ENCODE assay signal across 8 cellular contexts in genomic region chr6:159762681-159763293, GRCh38. TPM values are rescaled to one million over a fixed set of nuclear protein-coding genes. Genes with fewer than 3 reads are reported as not detected.
DNase-seq lines count a peak whose midpoint lies in the region; ATAC-seq, FAIRE-seq and TF ChIP-seq lines count a peak whose summit lies in the region.

No MANE protein-coding gene starts in this region.

- H3F3A ChIP-seq in SK-N-SH (replicated peaks; ENCODE audit: insufficient read depth), result peaks cover 30% of the 10 kb centered on the region

- H3K27me3 ChIP-seq in SK-N-SH (ENCODE audit: insufficient read depth), result no peaks in the 10 kb centered on the region
- H3K27me3 ChIP-seq in effector memory CD4-positive, alpha-beta T cell (replicated peaks; ENCODE audit: control insufficient read depth, insufficient read depth, low read length, poor library complexity, severe bottlenecking), result no peaks in the 10 kb centered on the region

- H3K4me1 Mint-ChIP-seq in HFFc6 (ENCODE audit: low read depth), result peaks cover 43% of the 10 kb centered on the region

- peaks cover 35 to 47% of the 10 kb centered on the region in 2 experiments for H3K36me3 ChIP-seq in SK-N-SH (replicated peaks in 1 of 2; ENCODE audit: control insufficient read depth in 1 of 2, insufficient read depth in 2 of 2, low read length in 1 of 2)
- H3K36me3 ChIP-seq in effector memory CD4-positive, alpha-beta T cell (ENCODE audit: control insufficient read depth, insufficient read depth, low read length), result peaks cover 17% of the 10 kb centered on the region

- no peak for TF ChIP-seq EP300 in SK-N-SH (IDR thresholded peaks at IDR 0.05; ENCODE audit: borderline replicate concordance in 1 of 2, low read depth in 1 of 2, low read length in 1 of 2)

- H3K9me3 ChIP-seq in SK-N-SH, result no peaks in the 10 kb centered on the region
- H3K9me3 ChIP-seq in effector memory CD4-positive, alpha-beta T cell (ENCODE audit: control insufficient read depth, low read length), result no peaks in the 10 kb centered on the region

- ATAC-seq in GM21360 (IDR thresholded peaks at IDR 0.05; ENCODE audit: unreplicated experiment), result no peak

- no peak for FAIRE-seq in urothelium cell line (lab: Jason Lieb, UNC)

- peak overlapping the region; percentile 92 for H3K4me3 Mint-ChIP-seq in HFFc6

- peaks cover 2% of the 10 kb centered on the region; the same call in 1 of the 2 replicates for H3K27me3 Mint-ChIP-seq in HFFc6 (ENCODE audit: insufficient read depth)

- peaks cover 34% of the 10 kb centered on the region for H3K36me3 Mint-ChIP-seq in HFFc6 (ENCODE audit: low read depth)

- in situ Hi-C loops in GM13976 (cut with MboI; ENCODE audit: low sequenced_read_pairs, unreplicated experiment), result no loop called here

- H3K4me2 ChIP-seq in SK-N-SH, result peak overlapping the region; percentile 99

- H3K27ac Mint-ChIP-seq in HFFc6, result peak overlapping the region; percentile 83

- no peaks in the 10 kb centered on the region for H3K9me2 ChIP-seq in SK-N-SH

- DNase-seq in GM13976 (ENCODE audit: low spot score) (peak; percentile 53), HFFc6 (no peak), SK-N-SH (no peak), mucosa of gallbladder (ENCODE audit: low spot score) (peak; percentile 15), urothelium cell line (ENCODE audit: low spot score) (peak; percentile 5), posterior vena cava (ENCODE audit: low spot score) (no peak)
- peak; percentile 14 to 37 (median 17) for DNase-seq in effector memory CD4-positive, alpha-beta T cell

- 13% methylated on average over 12 of the region's 16 CpGs for WGBS in SK-N-SH (ENCODE audit: low lambda C conversion rate)

- peaks cover 18% of the 10 kb centered on the region for H3K79me2 ChIP-seq in SK-N-SH (ENCODE audit: insufficient read depth)

- no peaks in the 10 kb centered on the region for H3K9me3 Mint-ChIP-seq in HFFc6

- H3K27ac ChIP-seq in SK-N-SH (ENCODE audit: low read depth in 2 of 2, low read length in 1 of 2), result peak overlapping the region; percentile 54 to 94; a peak in 2 of 4 replicates
- H3K27ac ChIP-seq in effector memory CD4-positive, alpha-beta T cell (ENCODE audit: insufficient read depth, low read length, poor library complexity, severe bottlenecking), result peak overlapping the region; percentile 88

- CTCF ChIA-PET in SK-N-SH (lab: Yijun Ruan, JAX), result interaction anchor here (0.7 kb wide), 1 partner anchor 28 kb away, joined by 3 read pairs; the partner anchor contains the start of gene MRPL18

- POLR2A ChIA-PET in SK-N-SH (lab: Yijun Ruan, JAX), result no interaction called here

- TF ChIP-seq CTCF in GM13976 (IDR thresholded peaks at IDR 0.05; ENCODE audit: borderline replicate concordance, control extremely low read depth, extremely low read depth, insufficient read depth, missing control alignments) (no peak), HFFc6 (IDR thresholded peaks at IDR 0.05) (no peak), SK-N-SH (IDR thresholded peaks at IDR 0.05) (no peak)

- peak overlapping the region; percentile 87; the same call in 1 of the 2 replicates for H3K9ac ChIP-seq in SK-N-SH

- peak overlapping the region; percentile 75 to 85 for H3K4me3 ChIP-seq in SK-N-SH (ENCODE audit: low read depth in 2 of 2, low read length in 1 of 2)
- peak overlapping the region; percentile 69 for H3K4me3 ChIP-seq in effector memory CD4-positive, alpha-beta T cell (ENCODE audit: insufficient read depth, low read depth, low read length, poor library complexity, severe bottlenecking)

- intact Hi-C loops in posterior vena cava (cut with DNase I), result loop anchor here in 1 of 2 donors (2.0 kb wide), 1 partner anchor 74 kb away; no protein-coding TSS in a partner anchor

- peak overlapping the region; percentile 75; the same call in 1 of the 2 replicates for H2AFZ ChIP-seq in SK-N-SH (ENCODE audit: low read depth)

- peaks cover 13 to 20% of the 10 kb centered on the region in 2 experiments for H3K4me1 ChIP-seq in SK-N-SH (ENCODE audit: control insufficient read depth in 1 of 2, insufficient read depth in 2 of 2, low read depth in 1 of 2, low read length in 1 of 2)
- H3K4me1 ChIP-seq in effector memory CD4-positive, alpha-beta T cell (ENCODE audit: control insufficient read depth, insufficient read depth, low read length, poor library complexity, severe bottlenecking), result peaks cover 6% of the 10 kb centered on the region

- TF ChIP-seq RAD21 in SK-N-SH (IDR thresholded peaks at IDR 0.05; ENCODE audit: low read length), result no peak

- H4K20me1 ChIP-seq in SK-N-SH (ENCODE audit: insufficient read depth), result no peaks in the 10 kb centered on the region

TF ChIP-seq in SK-N-SH, 30 proteins besides CTCF, POLR2A, EP300 and RAD21 (continues in another document):
- TF ChIP-seq TAF1 (IDR thresholded peaks at IDR 0.05; ENCODE audit: borderline replicate concordance, low read depth, low read length), result no peak
- TF ChIP-seq YY1 (IDR thresholded peaks at IDR 0.05; ENCODE audit: low read depth), result no peak
- no peak for TF ChIP-seq PBX3 (IDR thresholded peaks at IDR 0.05)
- no peak for TF ChIP-seq TEAD4 (IDR thresholded peaks at IDR 0.05; ENCODE audit: borderline replicate concordance, insufficient read depth)
- no peak for TF ChIP-seq GATA2 (CRISPR knock-in tag; IDR thresholded peaks at IDR 0.05)
- no peak for TF ChIP-seq TCF12 (IDR thresholded peaks at IDR 0.05)
- TF ChIP-seq USF1 (IDR thresholded peaks at IDR 0.05; ENCODE audit: borderline replicate concordance, low read depth), result no peak
- no peak for TF ChIP-seq EZH2phosphoT487 (IDR thresholded peaks at IDR 0.05; ENCODE audit: borderline replicate concordance, low read depth)
- no peak for TF ChIP-seq USF2 (IDR thresholded peaks at IDR 0.05; ENCODE audit: borderline replicate concordance, low read depth, low read length)
- TF ChIP-seq SMC3 (IDR thresholded peaks at IDR 0.05; ENCODE audit: low read depth, low read length), result no peak
- TF ChIP-seq GABPA (IDR thresholded peaks at IDR 0.05; ENCODE audit: low read depth), result no peak
- TF ChIP-seq FOSL2 (IDR thresholded peaks at IDR 0.05; ENCODE audit: borderline replicate concordance, low read depth), result no peak
- no peak for TF ChIP-seq RFX5 (IDR thresholded peaks at IDR 0.05; ENCODE audit: low read length)
- TF ChIP-seq JUND (IDR thresholded peaks at IDR 0.05), result no peak

RNA-seq across cellular contexts. Expression of gene ACAT2, which starts 0.9 kb away (rescaled TPM):
- 10 to 100 TPM; 25.6 to 39.9 (median 38.7) TPM for total RNA-seq in HFFc6 (2021; fragmentation: NEBNext Ultra II Directional; extraction: Animal tissue kit (Norgen Biotek cat#: 25700))
- 13.1 and 14.5 TPM in 2 replicates for polyA plus RNA-seq in SK-N-SH (2012; rRNA removed)
- polyA plus RNA-seq in SK-N-SH (2012; cell fraction: cytosol; rRNA removed), result 17.5 and 17.6 TPM in 2 replicates
- 4.3 and 6.8 TPM in 2 replicates for polyA plus RNA-seq in SK-N-SH (2012; cell fraction: nucleus; rRNA removed)
- total RNA-seq in mucosa of gallbladder (69.3 TPM), posterior vena cava (10 to 100 TPM; 11.0 to 13.6 TPM)

RNA-seq across cellular contexts. Expression of gene TCP1, which starts 26.6 kb away (rescaled TPM):
- total RNA-seq in HFFc6 (2021; fragmentation: NEBNext Ultra II Directional; extraction: Animal tissue kit (Norgen Biotek cat#: 25700)), result 100 to 1,000 TPM; 212 to 270 (median 225) TPM
- polyA plus RNA-seq in SK-N-SH (2012; rRNA removed), result 138 and 154 TPM in 2 replicates
- polyA plus RNA-seq in SK-N-SH (2012; cell fraction: cytosol; rRNA removed), result 134 and 138 TPM in 2 replicates
- 144 and 211 TPM in 2 replicates for polyA plus RNA-seq in SK-N-SH (2012; cell fraction: nucleus; rRNA removed)
- total RNA-seq in mucosa of gallbladder (131 TPM), posterior vena cava (100 to 1,000 TPM; 116 to 137 TPM)

RNA-seq across cellular contexts. Expression of gene MRPL18, which starts 27.5 kb away (rescaled TPM):
- total RNA-seq in HFFc6 (2021; fragmentation: NEBNext Ultra II Directional; extraction: Animal tissue kit (Norgen Biotek cat#: 25700)), result 10 to 100 TPM; 74.1 to 93.6 (median 81.4) TPM
- polyA plus RNA-seq in SK-N-SH (2012; rRNA removed), result 84.4 and 89.3 TPM in 2 replicates
- polyA plus RNA-seq in SK-N-SH (2012; cell fraction: cytosol; rRNA removed), result 99.8 and 120 TPM in 2 replicates
- polyA plus RNA-seq in SK-N-SH (2012; cell fraction: nucleus; rRNA removed), result 25.2 and 30.3 TPM in 2 replicates
- 62.6 TPM for total RNA-seq in mucosa of gallbladder
- total RNA-seq in posterior vena cava, result 10 to 100 TPM; 62.9 to 66.4 TPM

RNA-seq across cellular contexts. Expression of gene WTAP, which starts 35.5 kb away (rescaled TPM):
- total RNA-seq in HFFc6 (2021; fragmentation: NEBNext Ultra II Directional; extraction: Animal tissue kit (Norgen Biotek cat#: 25700)), result 10 to 100 TPM; 64.0 to 73.5 (median 68.7) TPM
- polyA plus RNA-seq in SK-N-SH (2012; rRNA removed), result 12.8 and 14.0 TPM in 2 replicates
- 18.5 and 25.9 TPM in 2 replicates for polyA plus RNA-seq in SK-N-SH (2012; cell fraction: cytosol; rRNA removed)
- polyA plus RNA-seq in SK-N-SH (2012; cell fraction: nucleus; rRNA removed), result 14.7 and 20.3 TPM in 2 replicates
- total RNA-seq in mucosa of gallbladder (75.4 TPM), posterior vena cava (10 to 100 TPM; 70.1 to 84.7 TPM)

RNA-seq across cellular contexts. Expression of gene PNLDC1, which starts 37.3 kb away (rescaled TPM):
- not detected for total RNA-seq in HFFc6 (2021; fragmentation: NEBNext Ultra II Directional; extraction: Animal tissue kit (Norgen Biotek cat#: 25700))
- polyA plus RNA-seq in SK-N-SH (2012; rRNA removed), result not detected in 2 replicates
- polyA plus RNA-seq in SK-N-SH (2012; cell fraction: cytosol; rRNA removed), result 0.01 TPM in 1 of 2 replicates, not detected in the other
- 0.11 and 0.12 TPM in 2 replicates for polyA plus RNA-seq in SK-N-SH (2012; cell fraction: nucleus; rRNA removed)
- total RNA-seq in mucosa of gallbladder (0.23 TPM), posterior vena cava (under 1 TPM in 1 of 2 donors, not detected in 1; 0.19 TPM)

Comparison
In these comparisons a context has a peak if more than half of its experiments do, and no peak if none do; other contexts are left out.
1. DNase-seq: peak in GM13976 (single experiment), effector memory CD4-positive, alpha-beta T cell (3 of 3), mucosa of gallbladder (single experiment) and urothelium cell line (single experiment); none in HFFc6 (single experiment), SK-N-SH (single experiment) and posterior vena cava (single experiment).